8 cellular contexts compared by ENCODE assay signal in genomic region chr4:81466841-81467671, GRCh38. TPM values are rescaled to one million over a fixed set of nuclear protein-coding genes. Genes with fewer than 3 reads are reported as not detected.
DNase-seq lines count a peak whose midpoint lies in the region; ATAC-seq, FAIRE-seq and TF ChIP-seq lines count a peak whose summit lies in the region.

No MANE protein-coding gene starts in this region.

- no peaks in the 10 kb centered on the region for H3K36me3 Mint-ChIP-seq in brain

- peak overlapping the region in 1 of 5 experiments; percentile 62 for H3K27ac Mint-ChIP-seq in brain

- DNase-seq in NCI-H510A treated with DMSO at 0.1 percent for 48 hours (lab: John Stamatoyannopoulos, UW) (peak; percentile 40), NCI-H510A (lab: John Stamatoyannopoulos, UW) (no peak), NCI-H1417 (lab: John Stamatoyannopoulos, UW) (peak; percentile 46 to 96 (median 90)), T-helper 2 cell (peak in 4 of 5 experiments; percentile 46 to 68 (median 52)), kidney (no peak)
- DNase-seq in stimulated activated CD4-positive, alpha-beta T cell treated with anti-CD3 and anti-CD28 coated beads, Interleukin-2, amount 100 ng/mL, for 4 hours (ENCODE audit: low read depth): peak; percentile 62

- peaks cover 5 to 7% of the 10 kb centered on the region in 2 donors for H3K4me1 ChIP-seq in kidney (ENCODE audit: control insufficient read depth in 1 of 2, insufficient read depth in 1 of 2, low read depth in 1 of 2, low read length in 2 of 2)

- intact Hi-C loops in kidney (cut with DNase I): loop anchor here (5.0 kb wide), 1 partner anchor 380 kb away; no protein-coding TSS in a partner anchor

- TF ChIP-seq CTCF in brain (conservative IDR thresholded peaks at IDR 0.05) (peak; percentile 97), kidney (IDR thresholded peaks at IDR 0.05; ENCODE audit: borderline replicate concordance, extremely low read depth, insufficient read depth) (peak; percentile 90)

- H3K9me3 Mint-ChIP-seq in brain: no peaks in the 10 kb centered on the region

- H3K9me3 ChIP-seq in kidney (ENCODE audit: control insufficient read depth in 1 of 2, low read length in 2 of 2): no peaks in the 10 kb centered on the region

- no peak overlapping the region for H3K9ac ChIP-seq in kidney (ENCODE audit: low read length in 2 of 2)

- H3K27me3 Mint-ChIP-seq in brain: peaks cover 3% of the 10 kb centered on the region

- no peak overlapping the region for H3K4me3 ChIP-seq in kidney (ENCODE audit: low read length in 2 of 2)

- peak; percentile 93 for FAIRE-seq in kidney (lab: Jason Lieb, UNC)

- H3K4me1 Mint-ChIP-seq in brain: peaks cover 55% of the 10 kb centered on the region

- no peak for ATAC-seq in HG02852 (IDR thresholded peaks at IDR 0.05; ENCODE audit: unreplicated experiment)

- peak overlapping the region; percentile 11 to 81 (median 38) for H3K4me3 Mint-ChIP-seq in brain

- H3K27ac ChIP-seq in kidney (ENCODE audit: low read depth in 2 of 2, low read length in 2 of 2): no peak overlapping the region

- no peaks in the 10 kb centered on the region for H3K36me3 ChIP-seq in kidney (ENCODE audit: control insufficient read depth in 1 of 2, insufficient read depth in 2 of 2, low read length in 2 of 2)

RNA-seq across cellular contexts. Expression of gene RASGEF1B, which starts 4.7 kb away (rescaled TPM):
- polyA plus RNA-seq in brain (ENCODE audit: insufficient read depth, low read depth, low replicate concordance) (8.7 TPM), kidney (ENCODE audit: insufficient read depth, low read depth, low replicate concordance) (8.3 TPM)
- total RNA-seq in kidney: 15.0 TPM

Comparison
In these comparisons a context has a peak if more than half of its experiments do, and no peak if none do; other contexts are left out.
1. DNase-seq: peak in NCI-H510A treated with DMSO at 0.1 percent for 48 hours (single experiment), NCI-H1417 (3 of 3), T-helper 2 cell (4 of 5) and stimulated activated CD4-positive, alpha-beta T cell treated with anti-CD3 and anti-CD28 coated beads, Interleukin-2, amount 100 ng/mL, for 4 hours (single experiment); none in NCI-H510A (single experiment) and kidney (single experiment).